Comparison of ENCODE assay signal across 12 cellular contexts in the genomic region with DNA sequence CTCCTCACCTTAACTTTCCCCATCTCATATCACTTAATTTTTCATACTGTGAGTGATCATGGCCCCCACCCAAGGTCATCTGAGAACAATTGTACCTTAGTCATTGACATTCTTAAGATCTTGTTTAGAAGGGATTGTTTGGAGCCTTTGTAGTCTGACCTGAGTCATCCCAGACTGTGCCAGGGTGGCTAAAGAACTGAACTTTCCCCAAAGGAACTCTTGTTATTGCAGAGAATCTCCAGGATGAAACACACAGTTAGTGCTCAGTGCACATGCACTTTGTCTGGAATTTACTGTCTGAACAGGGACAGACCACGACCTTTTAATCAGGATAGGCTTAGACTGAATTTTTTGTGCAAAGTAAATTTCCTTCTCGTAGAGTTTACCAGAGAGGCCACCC.
DNase-seq lines count a peak whose midpoint lies in the region; ATAC-seq and TF ChIP-seq lines count a peak whose summit lies in the region.
"Had no signal": no experiment of that assay in that cellular context is flagged by ENCODE, and none has a peak within 500 bp of the region (broad histone marks: within the 10 kb centered on the region; RNA-seq: fewer than 3 reads in every experiment).

No MANE protein-coding gene starts in this region.

- no peak overlapping the region for H3K4me3 Mint-ChIP-seq in osteocyte (ENCODE audit: unreplicated experiment)
- H3K4me3 Mint-ChIP-seq: IgD-negative memory B cell had no signal

- CTCF ChIA-PET in RWPE1 (lab: Yijun Ruan, JAX): no interaction called here

- POLR2A ChIA-PET in RWPE1 (lab: Yijun Ruan, JAX; ENCODE audit: low non-redundant PET): no interaction called here

- DNase-seq in GM04503 (ENCODE audit: low read depth): peak; percentile 81
- peak; percentile 45 for DNase-seq in RWPE1 (ENCODE audit: low spot score)
- peak; percentile 86 to 91 for DNase-seq in foreskin fibroblast
- DNase-seq in osteocyte (ENCODE audit: extremely low spot score, unreplicated experiment): no peak
- no peak for DNase-seq in DMS153 (lab: John Stamatoyannopoulos, UW)
- no peak for DNase-seq in anterior cingulate cortex (lab: John Stamatoyannopoulos, UW)
- no peak for DNase-seq in activated effector memory CD4-positive, alpha-beta T cell treated with anti-CD3 and anti-CD28 coated beads, Interleukin-2, amount 50 U/mL, for 16 hours
- DNase-seq: NCI-H2171, occipital lobe had no signal

- no peak overlapping the region for H3K4me3 ChIP-seq in foreskin fibroblast (ENCODE audit: low read depth in 1 of 2, low read length in 2 of 2)
- H3K4me3 ChIP-seq: body of pancreas had no signal

- H3K27me3 Mint-ChIP-seq in osteocyte (ENCODE audit: unreplicated experiment): no peaks in the 10 kb centered on the region

- no peak for TF ChIP-seq CTCF in RWPE1 (conservative IDR thresholded peaks at IDR 0.05; ENCODE audit: low read depth)
- TF ChIP-seq CTCF in foreskin fibroblast (IDR thresholded peaks at IDR 0.05; ENCODE audit: low read depth, low read length): no peak
- no peak for TF ChIP-seq CTCF in osteocyte (IDR thresholded peaks at IDR 0.05)

- H3K4me1 Mint-ChIP-seq in osteocyte (ENCODE audit: unreplicated experiment): peaks cover 45% of the 10 kb centered on the region

- H3K36me3 Mint-ChIP-seq in osteocyte (ENCODE audit: unreplicated experiment): peaks cover 2% of the 10 kb centered on the region
- H3K36me3 Mint-ChIP-seq: IgD-negative memory B cell had no signal

- ATAC-seq in HG03439 (IDR thresholded peaks at IDR 0.05; ENCODE audit: unreplicated experiment): no peak
- ATAC-seq: body of pancreas had no signal

- H3K27ac Mint-ChIP-seq in osteocyte (ENCODE audit: unreplicated experiment): peak overlapping the region; percentile 31
- H3K27ac Mint-ChIP-seq: IgD-negative memory B cell had no signal

- H3K27ac ChIP-seq in RWPE1: no peak overlapping the region
- H3K27ac ChIP-seq: body of pancreas had no signal

- peaks cover 3% of the 10 kb centered on the region for H3K9me3 Mint-ChIP-seq in osteocyte (ENCODE audit: unreplicated experiment)
- H3K9me3 Mint-ChIP-seq: IgD-negative memory B cell had no signal

Comparison
In these comparisons a context has a peak if more than half of its experiments do, and no peak if none do; other contexts are left out.
1. DNase-seq: peak in GM04503 (single experiment), RWPE1 (single experiment) and foreskin fibroblast (2 of 2); none in osteocyte (single experiment), DMS153 (single experiment), anterior cingulate cortex (0 of 58) and activated effector memory CD4-positive, alpha-beta T cell treated with anti-CD3 and anti-CD28 coated beads, Interleukin-2, amount 50 U/mL, for 16 hours (single experiment).